Comparison of ENCODE assay signal across 8 cellular contexts in the genomic region with DNA sequence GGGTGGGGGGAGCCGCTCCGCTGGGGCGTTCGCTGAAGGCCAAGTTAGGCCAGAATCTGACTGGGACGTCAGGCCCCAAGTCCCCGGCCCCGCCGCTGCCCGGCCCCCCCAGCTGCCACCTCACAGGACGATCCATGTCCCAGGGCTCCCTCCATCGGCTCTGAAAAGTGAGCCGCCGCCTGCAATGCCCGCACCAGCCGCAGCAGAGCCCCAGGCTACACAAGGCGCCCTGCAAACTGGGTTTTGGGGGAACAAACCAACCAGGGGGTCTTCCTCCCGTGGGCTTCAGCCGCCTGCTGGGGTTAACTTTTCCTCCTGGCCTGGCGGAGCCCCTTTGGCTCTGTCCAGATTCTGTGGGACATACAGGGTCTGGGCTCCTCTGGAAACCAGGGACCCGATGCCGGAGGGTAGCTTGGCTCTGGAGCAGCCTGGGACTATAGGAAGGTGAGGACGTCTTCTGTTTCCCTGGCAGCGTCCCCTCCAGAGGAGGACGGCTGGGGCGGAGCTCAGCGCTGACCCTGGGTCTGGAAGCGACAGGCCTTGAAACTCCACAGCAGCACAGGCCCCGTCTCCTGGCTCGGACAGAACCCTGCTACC. TPM values are rescaled to one million over a fixed set of nuclear protein-coding genes. Genes with fewer than 3 reads are reported as not detected.
DNase-seq lines count a peak whose midpoint lies in the region; ATAC-seq and TF ChIP-seq lines count a peak whose summit lies in the region.

No MANE protein-coding gene starts in this region.

- TF ChIP-seq CTCF in foreskin keratinocyte (conservative IDR thresholded peaks at IDR 0.05), result peak; percentile 48

- H3K36me3 Mint-ChIP-seq in activated T-helper 1 cell treated with anti-CD3 and anti-CD28 coated beads, Interleukin-12 subunit alpha, Interleukin-12 subunit beta, Interleukin-2, Interleukin-4 antibody, amounts not matched to agents 30 ng/mL and 10 ng/mL and 1 ng/mL, durations not matched to agents 14 hours and 24 hours and 36 hours (ENCODE audit: low read depth), result no peaks in the 10 kb centered on the region

- ATAC-seq in foreskin keratinocyte, result peak; percentile 54
- no peak for ATAC-seq in HG03469 (IDR thresholded peaks at IDR 0.05; ENCODE audit: unreplicated experiment)
- ATAC-seq in HG03571 (IDR thresholded peaks at IDR 0.05; ENCODE audit: unreplicated experiment), result no peak
- no peak for ATAC-seq in HG03159 (IDR thresholded peaks at IDR 0.05; ENCODE audit: unreplicated experiment)

- peaks cover 11% of the 10 kb centered on the region for H3K27me3 Mint-ChIP-seq in activated T-helper 1 cell treated with anti-CD3 and anti-CD28 coated beads, Interleukin-12 subunit alpha, Interleukin-12 subunit beta, Interleukin-2, Interleukin-4 antibody, amounts not matched to agents 30 ng/mL and 10 ng/mL and 1 ng/mL, durations not matched to agents 14 hours and 24 hours and 36 hours (ENCODE audit: insufficient read depth)

- peaks cover 4% of the 10 kb centered on the region for H3K4me1 ChIP-seq in foreskin keratinocyte

- in situ Hi-C loops in Caki2 (cut with HindIII; ENCODE audit: low pct_unique_long_range_greater_than_20kb, low sequenced_read_pairs), result no loop called here

- peak; percentile 37 for DNase-seq in Caki2 (ENCODE audit: low read depth)
- DNase-seq in HuH-7 (ENCODE audit: low spot score), result peak; percentile 56
- no peak for DNase-seq in activated T-helper 1 cell treated with anti-CD3 and anti-CD28 coated beads, Interleukin-12 subunit alpha, Interleukin-12 subunit beta, Interleukin-2, Interleukin-4 antibody, amounts not matched to agents 30 ng/mL and 10 ng/mL and 1 ng/mL, durations not matched to agents 14 hours and 24 hours and 36 hours (ENCODE audit: low spot score)
- no peak for DNase-seq in foreskin keratinocyte
- peak in 45 of 56 donors; percentile 12 to 78 (median 34) for DNase-seq in nucleus accumbens (lab: John Stamatoyannopoulos, UW)

- peak overlapping the region; percentile 87 for H3K4me3 Mint-ChIP-seq in activated T-helper 1 cell treated with anti-CD3 and anti-CD28 coated beads, Interleukin-12 subunit alpha, Interleukin-12 subunit beta, Interleukin-2, Interleukin-4 antibody, amounts not matched to agents 30 ng/mL and 10 ng/mL and 1 ng/mL, durations not matched to agents 14 hours and 24 hours and 36 hours

- no peaks in the 10 kb centered on the region for H3K27me3 ChIP-seq in foreskin keratinocyte

- H3K4me1 Mint-ChIP-seq in activated T-helper 1 cell treated with anti-CD3 and anti-CD28 coated beads, Interleukin-12 subunit alpha, Interleukin-12 subunit beta, Interleukin-2, Interleukin-4 antibody, amounts not matched to agents 30 ng/mL and 10 ng/mL and 1 ng/mL, durations not matched to agents 14 hours and 24 hours and 36 hours (ENCODE audit: low read depth), result peaks cover 19% of the 10 kb centered on the region

- H3K9me3 Mint-ChIP-seq in activated T-helper 1 cell treated with anti-CD3 and anti-CD28 coated beads, Interleukin-12 subunit alpha, Interleukin-12 subunit beta, Interleukin-2, Interleukin-4 antibody, amounts not matched to agents 30 ng/mL and 10 ng/mL and 1 ng/mL, durations not matched to agents 14 hours and 24 hours and 36 hours, result no peaks in the 10 kb centered on the region

- H3K27ac Mint-ChIP-seq in activated T-helper 1 cell treated with anti-CD3 and anti-CD28 coated beads, Interleukin-12 subunit alpha, Interleukin-12 subunit beta, Interleukin-2, Interleukin-4 antibody, amounts not matched to agents 30 ng/mL and 10 ng/mL and 1 ng/mL, durations not matched to agents 14 hours and 24 hours and 36 hours, result no peak overlapping the region

- H3K27ac ChIP-seq in foreskin keratinocyte, result no peak overlapping the region

- intact Hi-C loops in activated T-helper 1 cell treated with anti-CD3 and anti-CD28 coated beads, Interleukin-12 subunit alpha, Interleukin-12 subunit beta, Interleukin-2, Interleukin-4 antibody, amounts not matched to agents 30 ng/mL and 10 ng/mL and 1 ng/mL, durations not matched to agents 14 hours and 24 hours and 36 hours (cut with micrococcal nuclease), result no loop called here

RNA-seq across cellular contexts. Expression of gene NME4, which starts 0.8 kb away (rescaled TPM):
- 42.0 and 59.6 TPM in 2 replicates for total RNA-seq in Caki2 (2014; rRNA removed; shearing (Covaris generic); ENCODE audit: low replicate concordance)
- total RNA-seq in activated T-helper 1 cell treated with anti-CD3 and anti-CD28 coated beads, Interleukin-12 subunit alpha, Interleukin-12 subunit beta, Interleukin-2, Interleukin-4 antibody, amounts not matched to agents 30 ng/mL and 10 ng/mL and 1 ng/mL, durations not matched to agents 14 hours and 24 hours and 36 hours, result 57.2 and 58.7 TPM in 2 replicates
- total RNA-seq in foreskin keratinocyte, result 143 and 154 TPM in 2 replicates
- polyA plus RNA-seq in foreskin keratinocyte, result 266 and 269 TPM in 2 replicates

RNA-seq across cellular contexts. Expression of gene DECR2, which starts 3.9 kb away (rescaled TPM):
- total RNA-seq in Caki2 (2014; rRNA removed; shearing (Covaris generic); ENCODE audit: low replicate concordance), result 9.8 and 33.7 TPM in 2 replicates
- 18.0 and 20.1 TPM in 2 replicates for total RNA-seq in activated T-helper 1 cell treated with anti-CD3 and anti-CD28 coated beads, Interleukin-12 subunit alpha, Interleukin-12 subunit beta, Interleukin-2, Interleukin-4 antibody, amounts not matched to agents 30 ng/mL and 10 ng/mL and 1 ng/mL, durations not matched to agents 14 hours and 24 hours and 36 hours
- total RNA-seq in foreskin keratinocyte, result 10.5 and 13.8 TPM in 2 replicates
- 12.7 and 15.9 TPM in 2 replicates for polyA plus RNA-seq in foreskin keratinocyte

RNA-seq across cellular contexts. Expression of gene PGAP6, which starts 16.1 kb away (rescaled TPM):
- 100.0 and 111 TPM in 2 replicates for total RNA-seq in Caki2 (2014; rRNA removed; shearing (Covaris generic); ENCODE audit: low replicate concordance)
- total RNA-seq in activated T-helper 1 cell treated with anti-CD3 and anti-CD28 coated beads, Interleukin-12 subunit alpha, Interleukin-12 subunit beta, Interleukin-2, Interleukin-4 antibody, amounts not matched to agents 30 ng/mL and 10 ng/mL and 1 ng/mL, durations not matched to agents 14 hours and 24 hours and 36 hours, result 35.7 and 36.3 TPM in 2 replicates
- 37.7 and 44.5 TPM in 2 replicates for total RNA-seq in foreskin keratinocyte
- 32.5 and 34.2 TPM in 2 replicates for polyA plus RNA-seq in foreskin keratinocyte

RNA-seq across cellular contexts. Expression of gene MRPL28, which starts 27.5 kb away (rescaled TPM):
- 320 and 357 TPM in 2 replicates for total RNA-seq in Caki2 (2014; rRNA removed; shearing (Covaris generic); ENCODE audit: low replicate concordance)
- 110 and 115 TPM in 2 replicates for total RNA-seq in activated T-helper 1 cell treated with anti-CD3 and anti-CD28 coated beads, Interleukin-12 subunit alpha, Interleukin-12 subunit beta, Interleukin-2, Interleukin-4 antibody, amounts not matched to agents 30 ng/mL and 10 ng/mL and 1 ng/mL, durations not matched to agents 14 hours and 24 hours and 36 hours
- total RNA-seq in foreskin keratinocyte, result 125 and 132 TPM in 2 replicates
- polyA plus RNA-seq in foreskin keratinocyte, result 218 and 222 TPM in 2 replicates

RNA-seq across cellular contexts. Expression of gene RAB11FIP3, which starts 27.6 kb away (rescaled TPM):
- 37.5 and 77.1 TPM in 2 replicates for total RNA-seq in Caki2 (2014; rRNA removed; shearing (Covaris generic); ENCODE audit: low replicate concordance)
- total RNA-seq in activated T-helper 1 cell treated with anti-CD3 and anti-CD28 coated beads, Interleukin-12 subunit alpha, Interleukin-12 subunit beta, Interleukin-2, Interleukin-4 antibody, amounts not matched to agents 30 ng/mL and 10 ng/mL and 1 ng/mL, durations not matched to agents 14 hours and 24 hours and 36 hours, result 41.4 and 47.5 TPM in 2 replicates
- 14.9 and 15.1 TPM in 2 replicates for total RNA-seq in foreskin keratinocyte
- 10.9 and 12.0 TPM in 2 replicates for polyA plus RNA-seq in foreskin keratinocyte

Comparison
In these comparisons a context has a peak if more than half of its experiments do, and no peak if none do; other contexts are left out.
1. DNase-seq: peak in Caki2 (single experiment), HuH-7 (single experiment) and nucleus accumbens (45 of 56); none in activated T-helper 1 cell treated with anti-CD3 and anti-CD28 coated beads, Interleukin-12 subunit alpha, Interleukin-12 subunit beta, Interleukin-2, Interleukin-4 antibody, amounts not matched to agents 30 ng/mL and 10 ng/mL and 1 ng/mL, durations not matched to agents 14 hours and 24 hours and 36 hours (single experiment) and foreskin keratinocyte (0 of 2).